Comparison of ENCODE assay signal across 26 cellular contexts in genomic region chr13:38264363-38265134, GRCh38.
DNase-seq lines count a peak whose midpoint lies in the region; ATAC-seq and TF ChIP-seq lines count a peak whose summit lies in the region.
"Had no signal": no experiment of that assay in that cellular context is flagged by ENCODE, and none has a peak within 500 bp of the region (broad histone marks: within the 10 kb centered on the region; RNA-seq: fewer than 3 reads in every experiment).

No MANE protein-coding gene starts in this region.

- H3K56ac ChIP-seq in H9 (ENCODE audit: insufficient read length, low read depth, low read length), result no peak overlapping the region

- H3K79me2 ChIP-seq in H9 (ENCODE audit: insufficient read depth, low read length), result no peaks in the 10 kb centered on the region

- 0 out of 2 replicates have a peak overlapping the region, but pooled peaks have one; percentile 5 for H3K14ac ChIP-seq in H9 (ENCODE audit: insufficient read depth, low read length)

- no peaks in the 10 kb centered on the region for H4K20me1 ChIP-seq in H9 (ENCODE audit: control insufficient read depth, insufficient read depth, insufficient read length)

- H4K8ac ChIP-seq in H9 (replicated peaks; ENCODE audit: insufficient read length, low read depth, low read length), result no peak overlapping the region

- H3K27me3 Mint-ChIP-seq in H9 (ENCODE audit: low read depth), result no peaks in the 10 kb centered on the region; the same call in 1 of the 2 replicates
- H3K27me3 Mint-ChIP-seq: activated CD8-positive, alpha-beta memory T cell treated with anti-CD3 and anti-CD28 coated beads, Interleukin-2, amount 10 ng/mL, durations not matched to agents 7 days and 5 days had no signal

- H3K9me3 ChIP-seq in H9 (ENCODE audit: control insufficient read depth, low read depth, low read length) (no peaks in the 10 kb centered on the region), lower lobe of right lung (peaks cover 2% of the 10 kb centered on the region)
- H3K9me3 ChIP-seq: gastrocnemius medialis, pancreas, right atrium auricular region, thoracic aorta had no signal

- H3K4me1 Mint-ChIP-seq in H9, result peaks cover under 1 to 2% of the 10 kb centered on the region in 2 experiments; a peak in 3 of 4 replicates
- H3K4me1 Mint-ChIP-seq: activated CD8-positive, alpha-beta memory T cell treated with anti-CD3 and anti-CD28 coated beads, Interleukin-2, amount 10 ng/mL, durations not matched to agents 7 days and 5 days; immature natural killer cell; natural killer cell had no signal

- no peak overlapping the region for H3K4me3 ChIP-seq in lower lobe of right lung
- H3K4me3 ChIP-seq: gastrocnemius medialis, pancreas, right atrium auricular region, thoracic aorta had no signal

- H3K27ac Mint-ChIP-seq in H9, result no peak overlapping the region; a peak in 1 of 7 replicates
- H3K27ac Mint-ChIP-seq: activated CD8-positive, alpha-beta memory T cell treated with anti-CD3 and anti-CD28 coated beads, Interleukin-2, amount 10 ng/mL, durations not matched to agents 7 days and 5 days; activated naive CD4-positive, alpha-beta T cell treated with anti-CD3 and anti-CD28 coated beads for 36 hours; immature natural killer cell; natural killer cell; T-helper 2 cell treated with Interferon-gamma antibody and Interleukin-4, amounts not matched to agents 5 μg/mL and 100 μg/mL, for 36 hours had no signal

- H3K4me2 ChIP-seq in H9 (ENCODE audit: insufficient read depth, insufficient read length, low read length), result no peak overlapping the region
- H3K4me2 ChIP-seq: KMS-11 had no signal

- no peak overlapping the region for H2BK15ac ChIP-seq in H9 (ENCODE audit: low read depth, low read length)

- no peak overlapping the region for H3K9ac ChIP-seq in H9 (ENCODE audit: extremely low read depth, insufficient read length, low read length)
- H3K9ac ChIP-seq: KMS-11 had no signal

- no peak overlapping the region for H2BK5ac ChIP-seq in H9 (ENCODE audit: insufficient read length, low read length)

- peaks cover 2 to 6% of the 10 kb centered on the region in 2 experiments; a peak in 2 of 5 replicates for H3K9me3 Mint-ChIP-seq in H9

- H3K36me3 ChIP-seq in lower lobe of right lung, result no peaks in the 10 kb centered on the region
- H3K36me3 ChIP-seq: gastrocnemius medialis, pancreas, right atrium auricular region, thoracic aorta had no signal

- TF ChIP-seq CTCF in H9 (conservative IDR thresholded peaks at IDR 0.05) (no peak), lower lobe of right lung (IDR thresholded peaks at IDR 0.05) (no peak)

- H3K27me3 ChIP-seq in H9 (ENCODE audit: insufficient read depth, low read length) (no peaks in the 10 kb centered on the region), lower lobe of right lung (ENCODE audit: low read depth) (no peaks in the 10 kb centered on the region)
- H3K27me3 ChIP-seq: gastrocnemius medialis, pancreas, right atrium auricular region had no signal

- H2BK20ac ChIP-seq in H9 (ENCODE audit: low read depth, low read length, poor library complexity, severe bottlenecking), result no peak overlapping the region

- ATAC-seq in lower lobe of right lung (peak; percentile 65 to 76), GM21723 (IDR thresholded peaks at IDR 0.05; ENCODE audit: unreplicated experiment) (no peak)
- ATAC-seq: activated CD8-positive, alpha-beta memory T cell treated with anti-CD3 and anti-CD28 coated beads, Interleukin-2, amount 10 ng/mL, durations not matched to agents 7 days and 5 days; gastrocnemius medialis; natural killer cell; pancreas had no signal

- H3K18ac ChIP-seq in H9 (ENCODE audit: insufficient read length, low read depth, low read length), result no peak overlapping the region

- H3K4ac ChIP-seq in H9 (ENCODE audit: low read depth, low read length), result no peak overlapping the region

- WGBS in H9 (ENCODE audit: extremely low coverage, insufficient read length, low lambda C conversion rate), result no CpG with 5 or more reads among the region's 9 CpGs

- no peak overlapping the region for H3T11ph ChIP-seq in H9 (ENCODE audit: low read length)

- no peaks in the 10 kb centered on the region for H3K4me1 ChIP-seq in H9 (ENCODE audit: insufficient read depth, low read length)
- no peaks in the 10 kb centered on the region for H3K4me1 ChIP-seq in lower lobe of right lung
- H3K4me1 ChIP-seq: gastrocnemius medialis, pancreas, right atrium auricular region had no signal

- no peak overlapping the region for H4K5ac ChIP-seq in H9 (ENCODE audit: insufficient read length, low read depth, low read length)

- no peak overlapping the region for H2BK12ac ChIP-seq in H9 (ENCODE audit: insufficient read length, low read depth, low read length)

- H3K23me2 ChIP-seq in H9 (ENCODE audit: insufficient read length, low read depth, low read length, poor library complexity, severe bottlenecking), result no peaks in the 10 kb centered on the region

- H3K4me3 Mint-ChIP-seq in H9, result no peak overlapping the region
- H3K4me3 Mint-ChIP-seq: activated CD8-positive, alpha-beta memory T cell treated with anti-CD3 and anti-CD28 coated beads, Interleukin-2, amount 10 ng/mL, durations not matched to agents 7 days and 5 days; activated naive CD4-positive, alpha-beta T cell treated with anti-CD3 and anti-CD28 coated beads for 36 hours; immature natural killer cell; natural killer cell; T-helper 2 cell treated with Interferon-gamma antibody and Interleukin-4, amounts not matched to agents 5 μg/mL and 100 μg/mL, for 36 hours had no signal

- no peaks in the 10 kb centered on the region for H3K79me1 ChIP-seq in H9 (ENCODE audit: insufficient read depth, low read depth, low read length, poor library complexity, severe bottlenecking)

- no peak overlapping the region for H3K23ac ChIP-seq in H9 (ENCODE audit: insufficient read length, low read depth, low read length)

- no peak overlapping the region for H4K91ac ChIP-seq in H9 (ENCODE audit: insufficient read length, low read depth, low read length)

- H2AK5ac ChIP-seq in H9 (ENCODE audit: insufficient read length, low read length), result no peak overlapping the region

- DNase-seq in DMS53 (lab: John Stamatoyannopoulos, UW) (peak; percentile 68), H9 (no peak), SHP77 (lab: John Stamatoyannopoulos, UW) (peak; percentile 17 to 39), lower lobe of right lung (no peak), superior temporal gyrus (ENCODE audit: extremely low spot score) (no peak), GM19240 (ENCODE audit: insufficient read length, low spot score) (no peak)
- DNase-seq: activated CD4-positive, alpha-beta T cell treated with anti-CD3 and anti-CD28 coated beads, Interleukin-2, amount 50 U/mL, for 1 hour; activated CD8-positive, alpha-beta memory T cell treated with anti-CD3 and anti-CD28 coated beads, Interleukin-2, amount 10 ng/mL, durations not matched to agents 7 days and 5 days; activated naive CD4-positive, alpha-beta T cell treated with anti-CD3 and anti-CD28 coated beads for 36 hours; gastrocnemius medialis; hippocampal formation; immature natural killer cell; left ventricle myocardium superior; midbrain; natural killer cell; NCI-H510A treated with DMSO at 0.1 percent for 48 hours; stimulated activated CD4-positive, alpha-beta T cell treated with anti-CD3 and anti-CD28 coated beads, Interleukin-4, amount 100 ng/mL, for 24 hours; stimulated activated naive CD4-positive, alpha-beta T cell had no signal

- H2AFZ ChIP-seq in H9 (ENCODE audit: low read length), result no peak overlapping the region

- H3K36me3 Mint-ChIP-seq in H9 (ENCODE audit: insufficient read depth in 1 of 3, low read depth in 3 of 3), result no peaks in the 10 kb centered on the region
- H3K36me3 Mint-ChIP-seq: activated CD8-positive, alpha-beta memory T cell treated with anti-CD3 and anti-CD28 coated beads, Interleukin-2, amount 10 ng/mL, durations not matched to agents 7 days and 5 days had no signal

- H3K27ac ChIP-seq in H9 (ENCODE audit: insufficient read length, low read depth, low read length), result no peak overlapping the region
- no peak overlapping the region for H3K27ac ChIP-seq in lower lobe of right lung
- H3K27ac ChIP-seq: C4-2B, gastrocnemius medialis, KMS-11, pancreas, right atrium auricular region, thoracic aorta, VCaP had no signal

- H2BK120ac ChIP-seq in H9 (ENCODE audit: low read depth, low read length, poor library complexity, severe bottlenecking), result no peak overlapping the region

- intact Hi-C loops in lower lobe of right lung (cut with DNase I), result no loop called here

Comparison
In these comparisons a context has a peak if more than half of its experiments do, and no peak if none do; other contexts are left out.
1. DNase-seq: peak in DMS53 (single experiment) and SHP77 (2 of 2); none in H9 (single experiment), lower lobe of right lung (single experiment), superior temporal gyrus (single experiment) and GM19240 (single experiment).